19 cellular contexts compared by ENCODE assay signal in genomic region chr6:89589297-89590074, GRCh38. TPM values are rescaled to one million over a fixed set of nuclear protein-coding genes. Genes with fewer than 3 reads are reported as not detected.
DNase-seq lines count a peak whose midpoint lies in the region; TF ChIP-seq lines count a peak whose summit lies in the region.
"Had no signal": no experiment of that assay in that cellular context is flagged by ENCODE, and none has a peak within 500 bp of the region (broad histone marks: within the 10 kb centered on the region; RNA-seq: fewer than 3 reads in every experiment).

No MANE protein-coding gene starts in this region.

- WGBS in mammary epithelial cell (ENCODE audit: low coverage, missing lambda C conversion rate) = 75% methylated on average over 8 of the region's 8 CpGs

- H3K9ac ChIP-seq in mammary epithelial cell (ENCODE audit: insufficient read depth, low read length) = no peak overlapping the region
- H3K9ac ChIP-seq: BLaER1 had no signal

- no peaks in the 10 kb centered on the region for H3K9me3 ChIP-seq in WERI-Rb-1 (ENCODE audit: severe bottlenecking)
- no peaks in the 10 kb centered on the region for H3K9me3 ChIP-seq in mammary epithelial cell (replicated peaks; ENCODE audit: insufficient read depth, low read length)
- H3K9me3 ChIP-seq: BLaER1, MG63 had no signal

- no peaks in the 10 kb centered on the region for H3K79me2 ChIP-seq in mammary epithelial cell (ENCODE audit: insufficient read depth, low read length)

- no peaks in the 10 kb centered on the region for H4K20me1 ChIP-seq in mammary epithelial cell (ENCODE audit: insufficient read depth, low read length)
- H4K20me1 ChIP-seq: BLaER1 had no signal

- TF ChIP-seq CTCF in WERI-Rb-1 (IDR thresholded peaks at IDR 0.05; ENCODE audit: low read depth, low read length) = peak; percentile 42; the same call in 1 of the 2 replicates
- TF ChIP-seq CTCF in mammary epithelial cell (conservative IDR thresholded peaks at IDR 0.05 in 1 of 2, IDR thresholded peaks at IDR 0.05 in 1 of 2; ENCODE audit: extremely low read depth in 1 of 2, insufficient read depth in 1 of 2, low read depth in 1 of 2, low read length in 2 of 2) = no peak

- H3K4me3 ChIP-seq in WERI-Rb-1 (ENCODE audit: low read depth, low read length) (no peak overlapping the region), mammary epithelial cell (replicated peaks in 1 of 3; ENCODE audit: insufficient read depth in 1 of 3, low read depth in 2 of 3, low read length in 3 of 3) (no peak overlapping the region)
- H3K4me3 ChIP-seq: BLaER1, GM12878, MG63 had no signal

- H2AFZ ChIP-seq in mammary epithelial cell (ENCODE audit: low read depth, low read length) = no peak overlapping the region

- no peak overlapping the region for H3K4me2 ChIP-seq in mammary epithelial cell (ENCODE audit: insufficient read depth, low read depth, low read length)
- H3K4me2 ChIP-seq: BLaER1 had no signal

- BruUV-seq in mammary epithelial cell (replicated peaks; lab: Mats Ljungman, UMichigan) = no TSS peak

- no peaks in the 10 kb centered on the region for H3K4me1 ChIP-seq in mammary epithelial cell (ENCODE audit: insufficient read depth, low read length)
- H3K4me1 ChIP-seq: BLaER1 had no signal

- dilution Hi-C loops in mammary epithelial cell (cut with HindIII; ENCODE audit: low sequenced_read_pairs) = no loop called here

- H3K27me3 ChIP-seq in WERI-Rb-1 (ENCODE audit: insufficient read depth, low read depth, severe bottlenecking) (no peaks in the 10 kb centered on the region), mammary epithelial cell (ENCODE audit: insufficient read depth, low read length) (no peaks in the 10 kb centered on the region)
- H3K27me3 ChIP-seq: BLaER1, MG63 had no signal

- intact Hi-C loops in mammary epithelial cell (cut with micrococcal nuclease) = no loop called here

- no peaks in the 10 kb centered on the region for H3K36me3 ChIP-seq in WERI-Rb-1
- no peaks in the 10 kb centered on the region for H3K36me3 ChIP-seq in mammary epithelial cell (ENCODE audit: insufficient read depth, low read length)
- H3K36me3 ChIP-seq: BLaER1, MG63 had no signal

- peak; percentile 30 for DNase-seq in activated effector memory CD4-positive, alpha-beta T cell treated with anti-CD3 and anti-CD28 coated beads, Interleukin-2, amount 50 U/mL, for 16 hours
- no peak for DNase-seq in activated effector memory CD4-positive, alpha-beta T cell treated with Interleukin-2 at 50 U/mL for 16 hours
- DNase-seq in WERI-Rb-1 (peak; percentile 58), iPS-NIHi7 (ENCODE audit: extremely low spot score) (peak; percentile 68), mammary epithelial cell (no peak), NAMALWA (ENCODE audit: low spot score) (no peak), OCI-M2 (lab: John Stamatoyannopoulos, UW; ENCODE audit: unreplicated experiment) (no peak)
- no peak for DNase-seq in stimulated activated CD4-positive, alpha-beta T cell treated with anti-CD3 and anti-CD28 coated beads, Interleukin-2, amount 100 ng/mL, for 48 hours
- DNase-seq: CD8-positive, alpha-beta T cell; DND-41; GDM1; GOT3; MG63; NCI-H187 treated with DMSO at 0.1 percent for 48 hours; NCI-H510A; NK-92 treated with Interleukin-12 subunit alpha and Interleukin-12 subunit beta, amount 100 ng/mL, for 24 hours had no signal

- H3K27ac ChIP-seq in WERI-Rb-1 (no peak overlapping the region), mammary epithelial cell (ENCODE audit: insufficient read depth, low read depth, low read length) (no peak overlapping the region)
- H3K27ac ChIP-seq: BLaER1, RWPE1 had no signal

- CTCF ChIA-PET in mammary epithelial cell (lab: Charles Lee; ENCODE audit: low non-redundant PET) = no interaction called here

- in situ Hi-C loops in mammary epithelial cell (cut with MboI; ENCODE audit: low sequenced_read_pairs in 2 of 2) = no loop called here

RNA-seq across cellular contexts. Expression of gene LYRM2, which starts 49.1 kb away (rescaled TPM):
- total RNA-seq in mammary epithelial cell = 10 to 100 TPM; 20.5 to 34.1 TPM
- 28.8 TPM for polyA plus RNA-seq in mammary epithelial cell
- 2.4 TPM for polyA minus RNA-seq in mammary epithelial cell

Comparison
In these comparisons a context has a peak if more than half of its experiments do, and no peak if none do; other contexts are left out.
1. DNase-seq: peak in activated effector memory CD4-positive, alpha-beta T cell treated with anti-CD3 and anti-CD28 coated beads, Interleukin-2, amount 50 U/mL, for 16 hours (single experiment), WERI-Rb-1 (single experiment) and iPS-NIHi7 (single experiment); none in activated effector memory CD4-positive, alpha-beta T cell treated with Interleukin-2 at 50 U/mL for 16 hours (single experiment), mammary epithelial cell (single experiment), stimulated activated CD4-positive, alpha-beta T cell treated with anti-CD3 and anti-CD28 coated beads, Interleukin-2, amount 100 ng/mL, for 48 hours (0 of 2), NAMALWA (single experiment) and OCI-M2 (single experiment).